8 cellular contexts compared by ENCODE assay signal in genomic region chr16:11254913-11255736, GRCh38. TPM values are rescaled to one million over a fixed set of nuclear protein-coding genes. Genes with fewer than 3 reads are reported as not detected.
DNase-seq lines count a peak whose midpoint lies in the region; ATAC-seq, FAIRE-seq and TF ChIP-seq lines count a peak whose summit lies in the region.

No MANE protein-coding gene starts in this region.

- H3K9ac ChIP-seq in Loucy (ENCODE audit: low read depth, low read length, poor library complexity, severe bottlenecking), result peak overlapping the region; percentile 69
- peak overlapping the region; percentile 23 to 83 (median 46); a peak in 6 of 7 replicates for H3K9ac ChIP-seq in H1 (replicated peaks in 1 of 4; ENCODE audit: extremely low read depth in 1 of 4, low read depth in 3 of 4, low read length in 3 of 4)
- peak overlapping the region; percentile 52 to 93 for H3K9ac ChIP-seq in mucosa of rectum (ENCODE audit: low read depth in 1 of 2, low read length in 2 of 2)

- no peaks in the 10 kb centered on the region for H3F3A ChIP-seq in Loucy (ENCODE audit: low read depth)

- H3K79me1 ChIP-seq in H1 (ENCODE audit: low read depth, low read length), result peaks cover 4% of the 10 kb centered on the region; the same call in 1 of the 2 replicates

- CTCF ChIA-PET in BJ (lab: Yijun Ruan, JAX) (interaction anchor here (0.6 to 13.2 kb wide), 33 partner anchors 9 to 307 kb away, joined by 3 to 209 read pairs (median 6); partner anchors contain the start of gene PRM3), H1 (lab: Charles Lee; ENCODE audit: partially characterized antibody) (interaction anchor here (0.6 to 6.8 kb wide), 43 partner anchors 13 to 348 kb away, joined by 3 to 79 read pairs (median 4); partner anchors contain the start of genes PRM3 and TNP2)

- H3K4me2 ChIP-seq in Loucy (ENCODE audit: low read depth, low read length, poor library complexity, severe bottlenecking) (peak overlapping the region; percentile 83), H1 (ENCODE audit: insufficient read depth in 1 of 2, low read depth in 2 of 2, low read length in 2 of 2) (peak overlapping the region; percentile 82 to 86)

- H3K36me3 ChIP-seq in BJ (ENCODE audit: control insufficient read depth, insufficient read depth, low read length) (peaks cover 3% of the 10 kb centered on the region), Loucy (ENCODE audit: insufficient read depth, low read length) (no peaks in the 10 kb centered on the region), H1 (ENCODE audit: control insufficient read depth in 2 of 4, insufficient read depth in 4 of 4, low read length in 3 of 4) (peaks cover 0 to 8% (median 5%) of the 10 kb centered on the region in 4 experiments; a peak in 5 of 8 replicates), mucosa of rectum (ENCODE audit: control insufficient read depth in 2 of 2, insufficient read depth in 2 of 2, low read length in 2 of 2) (peaks cover 0 to 1% of the 10 kb centered on the region in 2 donors), tibial nerve (no peaks in the 10 kb centered on the region)

- ATAC-seq in GM19324 (IDR thresholded peaks at IDR 0.05; ENCODE audit: low FRiP score, unreplicated experiment), result peak; percentile 4

- no peak overlapping the region for H3K4ac ChIP-seq in H1 (replicated peaks; ENCODE audit: insufficient read length, low read depth, low read length)

- no peak overlapping the region for H2BK20ac ChIP-seq in H1 (ENCODE audit: low read length)

- no peak for TF ChIP-seq CTCF in BJ (IDR thresholded peaks at IDR 0.05; ENCODE audit: insufficient read depth, low read depth, low read length)
- no peak for TF ChIP-seq CTCF in Loucy (conservative IDR thresholded peaks at IDR 0.05; ENCODE audit: low read length)
- TF ChIP-seq CTCF in H1 (IDR thresholded peaks at IDR 0.05; ENCODE audit: control extremely low read depth in 1 of 3, insufficient read depth in 1 of 3, low read depth in 1 of 3, low read length in 3 of 3), result no peak
- TF ChIP-seq CTCF in tibial nerve (IDR thresholded peaks at IDR 0.05), result peak in 2 of 5 experiments; percentile 9 to 13

- H2AFZ ChIP-seq in Loucy (ENCODE audit: low read length) (peak overlapping the region; percentile 27; the same call in 1 of the 2 replicates), H1 (ENCODE audit: low read length) (no peak overlapping the region)

- H3K4me3 ChIP-seq in BJ (ENCODE audit: low read depth, low read length) (peak overlapping the region; percentile 57), Loucy (ENCODE audit: low read length, poor library complexity, severe bottlenecking) (peak overlapping the region; percentile 87), H1 (ENCODE audit: extremely low read depth in 1 of 4, insufficient read depth in 2 of 4, low read depth in 3 of 4, low read length in 4 of 4) (peak overlapping the region; percentile 59 to 97 (median 74)), mucosa of rectum (ENCODE audit: low read length in 2 of 2) (peak overlapping the region; percentile 70 to 82), tibial nerve (peak overlapping the region; percentile 51 to 81 (median 70))

- TF ChIP-seq POLR2A in H1 (IDR thresholded peaks at IDR 0.05; ENCODE audit: control extremely low read depth in 1 of 2, low read depth in 2 of 2, low read length in 2 of 2) (no peak; a peak in 1 of 3 replicates), tibial nerve (IDR thresholded peaks at IDR 0.05) (no peak)

- H2AK5ac ChIP-seq in H1 (ENCODE audit: low read depth, low read length), result no peak overlapping the region

- DNase-seq in BJ (ENCODE audit: low read depth), result no peak
- DNase-seq in activated CD4-positive, alpha-beta T cell treated with anti-CD3 and anti-CD28 coated beads, Interleukin-2, amount 50 U/mL, for 24 hours (ENCODE audit: low read depth in 1 of 2, low spot score in 1 of 2), result peak; percentile 30 to 43
- no peak for DNase-seq in H1 (ENCODE audit: low read depth in 1 of 2, low spot score in 2 of 2)
- no peak for DNase-seq in tibial nerve (ENCODE audit: low spot score in 2 of 2)
- DNase-seq in midbrain (lab: John Stamatoyannopoulos, UW), result no peak

- H2BK15ac ChIP-seq in H1 (ENCODE audit: low read length), result no peak overlapping the region

- no peak for TF ChIP-seq EP300 in H1 (IDR thresholded peaks at IDR 0.05; ENCODE audit: borderline replicate concordance in 1 of 2, low read depth in 2 of 2, low read length in 2 of 2)
- TF ChIP-seq EP300 in tibial nerve (IDR thresholded peaks at IDR 0.05), result no peak

- no peak overlapping the region for H3K27ac ChIP-seq in H1 (ENCODE audit: low read depth, low read length)
- H3K27ac ChIP-seq in mucosa of rectum (ENCODE audit: low read depth in 2 of 2, low read length in 2 of 2), result peak overlapping the region; percentile 98
- H3K27ac ChIP-seq in tibial nerve, result peak overlapping the region; percentile 76 to 97 (median 92)

- peak overlapping the region; percentile 31 for H4K5ac ChIP-seq in H1 (ENCODE audit: insufficient read length, low read depth, low read length)

- FAIRE-seq in H1 (lab: Jason Lieb, UNC), result no peak

- H3K9me3 ChIP-seq in Loucy (ENCODE audit: insufficient read depth, low read depth, low read length) (no peaks in the 10 kb centered on the region), H1 (ENCODE audit: insufficient read depth in 2 of 2, low read depth in 1 of 2, low read length in 1 of 2) (no peaks in the 10 kb centered on the region), mucosa of rectum (ENCODE audit: control insufficient read depth in 2 of 2, low read length in 2 of 2) (no peaks in the 10 kb centered on the region), tibial nerve (no peaks in the 10 kb centered on the region)

- no peak overlapping the region for H3K14ac ChIP-seq in H1 (ENCODE audit: insufficient read length)

- H3K27me3 ChIP-seq in BJ (ENCODE audit: control insufficient read depth, insufficient read depth, low read length) (no peaks in the 10 kb centered on the region), Loucy (ENCODE audit: insufficient read depth, low read length, poor library complexity, severe bottlenecking) (no peaks in the 10 kb centered on the region), H1 (replicated peaks in 1 of 4; ENCODE audit: control insufficient read depth in 3 of 4, extremely low read depth in 1 of 4, insufficient read depth in 3 of 4, low read length in 3 of 4) (no peaks in the 10 kb centered on the region; a peak in 1 of 7 replicates), mucosa of rectum (ENCODE audit: control insufficient read depth in 2 of 2, insufficient read depth in 2 of 2, low read length in 2 of 2) (no peaks in the 10 kb centered on the region), tibial nerve (no peaks in the 10 kb centered on the region)

- POLR2A ChIA-PET in BJ (lab: Charles Lee), result interaction anchor here (0.5 to 0.7 kb wide), 3 partner anchors 291 to 368 kb away, joined by 3 to 5 read pairs (median 5); no protein-coding TSS in a partner anchor
- POLR2A ChIA-PET in H1 (lab: Charles Lee; ENCODE audit: partially characterized antibody), result interaction anchor here (0.7 to 4.6 kb wide), 62 partner anchors 9 to 309 kb away, joined by 3 to 32 read pairs (median 4); partner anchors contain the start of gene TNP2

- no peak overlapping the region for H2BK12ac ChIP-seq in H1 (ENCODE audit: low read depth, low read length)

- H2BK120ac ChIP-seq in H1 (replicated peaks; ENCODE audit: low read depth, low read length), result no peak overlapping the region

- 2% methylated on average over 85 of the region's 105 CpGs; no CpG with 5 or more reads in 1 of the 2 experiments for WGBS in H1 (ENCODE audit: extremely low coverage in 1 of 2, insufficient coverage in 1 of 2, insufficient read length in 1 of 2, insufficient replicate concordance in 2 of 2, low coverage in 1 of 2, low lambda C conversion rate in 2 of 2, missing lambda C conversion rate in 1 of 2), 2 experiments
- 2 to 3% methylated on average over 60 to 76 of the region's 105 CpGs for WGBS in tibial nerve, 2 donors

- H3K4me1 ChIP-seq in Loucy (ENCODE audit: insufficient read depth, low read length, poor library complexity, severe bottlenecking) (peaks cover 21% of the 10 kb centered on the region), H1 (replicated peaks in 1 of 4; ENCODE audit: control insufficient read depth in 3 of 4, insufficient read depth in 4 of 4, low read length in 3 of 4) (peaks cover 0 to 19% (median 8%) of the 10 kb centered on the region in 4 experiments; a peak in 5 of 7 replicates), mucosa of rectum (ENCODE audit: control insufficient read depth in 2 of 2, insufficient read depth in 2 of 2, low read length in 2 of 2) (peaks cover 31 to 35% of the 10 kb centered on the region in 2 donors), tibial nerve (peaks cover 0 to 48% (median 20%) of the 10 kb centered on the region in 4 donors)

- peaks cover 29% of the 10 kb centered on the region for H3K79me2 ChIP-seq in Loucy (ENCODE audit: insufficient read depth, low read length)
- H3K79me2 ChIP-seq in H1 (ENCODE audit: control insufficient read depth in 1 of 2, insufficient read depth in 2 of 2, low read length in 2 of 2), result peaks cover 0 to 28% of the 10 kb centered on the region in 2 experiments; a peak in 2 of 4 replicates

- no peak overlapping the region for H4K91ac ChIP-seq in H1 (replicated peaks; ENCODE audit: insufficient read length, low read length)

- H4K8ac ChIP-seq in H1 (ENCODE audit: extremely low read depth, insufficient read depth, low read length), result peak overlapping the region; percentile 92

- TF ChIP-seq RAD21 in H1 (IDR thresholded peaks at IDR 0.05 in 1 of 2, conservative IDR thresholded peaks at IDR 0.05 in 1 of 2; ENCODE audit: low read depth in 2 of 2, low read length in 2 of 2), result no peak

- H3K18ac ChIP-seq in H1 (ENCODE audit: extremely low read depth, low read length), result peak overlapping the region; percentile 48; the same call in 1 of the 2 replicates

- H4K20me1 ChIP-seq in Loucy (ENCODE audit: insufficient read depth, low read length, poor library complexity, severe bottlenecking) (peaks cover 6% of the 10 kb centered on the region), H1 (replicated peaks in 1 of 2; ENCODE audit: control insufficient read depth in 1 of 2, insufficient read depth in 2 of 2, low read length in 2 of 2) (peaks cover 11 to 22% of the 10 kb centered on the region in 2 experiments)

- peak overlapping the region; percentile 39 for H3K56ac ChIP-seq in H1 (replicated peaks; ENCODE audit: insufficient read length, low read depth, low read length)

- no peak overlapping the region for H3K23ac ChIP-seq in H1 (ENCODE audit: insufficient read length)

- H2BK5ac ChIP-seq in H1 (ENCODE audit: low read depth, low read length), result 0 out of 2 replicates have a peak overlapping the region, but pooled peaks have one; percentile 16

- no peaks in the 10 kb centered on the region for H3K9me2 ChIP-seq in Loucy (replicated peaks; ENCODE audit: low read depth, low read length)

- peaks cover 15% of the 10 kb centered on the region for H3K23me2 ChIP-seq in H1 (ENCODE audit: low read depth, low read length)

RNA-seq across cellular contexts. Expression of gene SOCS1, which starts 0.9 kb away (rescaled TPM):
- polyA plus RNA-seq in BJ (2011; rRNA removed) (1.9 and 2.6 TPM in 2 replicates), H1 (2011; rRNA removed) (21.0 and 46.5 TPM in 2 replicates)
- 3.1 and 3.2 TPM in 2 replicates for polyA minus RNA-seq in BJ (2011; rRNA and poly(A)+ RNA removed)
- 48.9 and 49.8 TPM in 2 replicates for total RNA-seq in H1 (2021; fragmentation: NEBNext Ultra II Directional; extraction: Animal tissue kit (Norgen Biotek cat#: 25700))
- polyA plus RNA-seq in H1 (2011; cell fraction: cytosol; rRNA removed), result 17.0 TPM
- 36.0 TPM for polyA plus RNA-seq in H1 (2011; cell fraction: nucleus; rRNA removed)
- 9.9 to 28.9 TPM (median 25.5 TPM) in 4 replicates for polyA plus RNA-seq in H1 (2012, experiment 1 of 2)
- 20.5 TPM for polyA plus RNA-seq in H1 (2012, experiment 2 of 2)
- polyA plus RNA-seq in H1 (2013, experiment 1 of 2), result 83.3 TPM
- polyA plus RNA-seq in H1 (2013, experiment 2 of 2), result 90.5 TPM
- 1.7 and 4.1 TPM in 2 replicates for polyA minus RNA-seq in H1 (2011; rRNA and poly(A)+ RNA removed)
- polyA minus RNA-seq in H1 (2011; cell fraction: cytosol; rRNA and poly(A)+ RNA removed), result 22.5 TPM
- polyA minus RNA-seq in H1 (2011; cell fraction: nucleus; rRNA and poly(A)+ RNA removed), result 60.0 TPM
- 10 to 100 TPM in 2 of 4 donors, 1 to 10 TPM in 2; 7.4 to 29.6 (median 14.7) TPM for total RNA-seq in tibial nerve

RNA-seq across cellular contexts. Expression of gene TNP2, which starts 14.0 kb away (rescaled TPM):
- polyA plus RNA-seq in BJ (2011; rRNA removed) (not detected in 2 replicates), H1 (2011; rRNA removed) (not detected in 2 replicates)
- polyA minus RNA-seq in BJ (2011; rRNA and poly(A)+ RNA removed), result not detected in 2 replicates
- not detected in 2 replicates for total RNA-seq in H1 (2021; fragmentation: NEBNext Ultra II Directional; extraction: Animal tissue kit (Norgen Biotek cat#: 25700))
- polyA plus RNA-seq in H1 (2011; cell fraction: cytosol; rRNA removed), result not detected
- not detected for polyA plus RNA-seq in H1 (2011; cell fraction: nucleus; rRNA removed)
- not detected in 4 replicates for polyA plus RNA-seq in H1 (2012, experiment 1 of 2)
- not detected for polyA plus RNA-seq in H1 (2012, experiment 2 of 2)
- not detected for polyA plus RNA-seq in H1 (2013, experiment 1 of 2)
- not detected for polyA plus RNA-seq in H1 (2013, experiment 2 of 2)
- not detected in 2 replicates for polyA minus RNA-seq in H1 (2011; rRNA and poly(A)+ RNA removed)
- polyA minus RNA-seq in H1 (2011; cell fraction: cytosol; rRNA and poly(A)+ RNA removed), result not detected
- not detected for polyA minus RNA-seq in H1 (2011; cell fraction: nucleus; rRNA and poly(A)+ RNA removed)
- not detected for total RNA-seq in tibial nerve

RNA-seq across cellular contexts. Expression of gene PRM3, which starts 18.3 kb away (rescaled TPM):
- polyA plus RNA-seq in BJ (2011; rRNA removed), result not detected in 2 replicates
- polyA minus RNA-seq in BJ (2011; rRNA and poly(A)+ RNA removed), result not detected in 2 replicates
- not detected in 2 replicates for total RNA-seq in H1 (2021; fragmentation: NEBNext Ultra II Directional; extraction: Animal tissue kit (Norgen Biotek cat#: 25700))
- not detected in 2 replicates for polyA plus RNA-seq in H1 (2011; rRNA removed)
- not detected for polyA plus RNA-seq in H1 (2011; cell fraction: cytosol; rRNA removed)
- not detected for polyA plus RNA-seq in H1 (2011; cell fraction: nucleus; rRNA removed)
- not detected in 4 replicates for polyA plus RNA-seq in H1 (2012, experiment 1 of 2)
- not detected for polyA plus RNA-seq in H1 (2012, experiment 2 of 2)
- not detected for polyA plus RNA-seq in H1 (2013, experiment 1 of 2)
- not detected for polyA plus RNA-seq in H1 (2013, experiment 2 of 2)
- not detected in 2 replicates for polyA minus RNA-seq in H1 (2011; rRNA and poly(A)+ RNA removed)
- not detected for polyA minus RNA-seq in H1 (2011; cell fraction: cytosol; rRNA and poly(A)+ RNA removed)
- not detected for polyA minus RNA-seq in H1 (2011; cell fraction: nucleus; rRNA and poly(A)+ RNA removed)
- total RNA-seq in tibial nerve, result not detected

RNA-seq across cellular contexts. Expression of gene PRM2, which starts 21.2 kb away (rescaled TPM):
- not detected in 2 replicates for polyA plus RNA-seq in BJ (2011; rRNA removed)
- not detected in 2 replicates for polyA minus RNA-seq in BJ (2011; rRNA and poly(A)+ RNA removed)
- total RNA-seq in H1 (2021; fragmentation: NEBNext Ultra II Directional; extraction: Animal tissue kit (Norgen Biotek cat#: 25700)), result not detected in 2 replicates
- polyA plus RNA-seq in H1 (2011; rRNA removed), result not detected in 2 replicates
- polyA plus RNA-seq in H1 (2011; cell fraction: cytosol; rRNA removed), result not detected
- polyA plus RNA-seq in H1 (2011; cell fraction: nucleus; rRNA removed), result not detected
- polyA plus RNA-seq in H1 (2012, experiment 1 of 2), result not detected in 4 replicates
- polyA plus RNA-seq in H1 (2012, experiment 2 of 2), result not detected
- not detected for polyA plus RNA-seq in H1 (2013, experiment 1 of 2)
- polyA plus RNA-seq in H1 (2013, experiment 2 of 2), result not detected
- not detected in 2 replicates for polyA minus RNA-seq in H1 (2011; rRNA and poly(A)+ RNA removed)
- polyA minus RNA-seq in H1 (2011; cell fraction: cytosol; rRNA and poly(A)+ RNA removed), result not detected
- not detected for polyA minus RNA-seq in H1 (2011; cell fraction: nucleus; rRNA and poly(A)+ RNA removed)
- not detected for total RNA-seq in tibial nerve

RNA-seq across cellular contexts. Expression of gene PRM1, which starts 26.0 kb away (rescaled TPM):
- not detected in 2 replicates for polyA plus RNA-seq in BJ (2011; rRNA removed)
- polyA minus RNA-seq in BJ (2011; rRNA and poly(A)+ RNA removed), result not detected in 2 replicates
- total RNA-seq in H1 (2021; fragmentation: NEBNext Ultra II Directional; extraction: Animal tissue kit (Norgen Biotek cat#: 25700)), result 0.82 and 0.92 TPM in 2 replicates
- 0.54 TPM in 1 of 2 replicates, not detected in the other for polyA plus RNA-seq in H1 (2011; rRNA removed)
- polyA plus RNA-seq in H1 (2011; cell fraction: cytosol; rRNA removed), result 0.65 TPM
- 0.47 TPM for polyA plus RNA-seq in H1 (2011; cell fraction: nucleus; rRNA removed)
- 0.60 to 1.1 TPM in 2 of 4 replicates, not detected in the others for polyA plus RNA-seq in H1 (2012, experiment 1 of 2)
- polyA plus RNA-seq in H1 (2012, experiment 2 of 2), result not detected
- polyA plus RNA-seq in H1 (2013, experiment 1 of 2), result 1.3 TPM
- 0.68 TPM for polyA plus RNA-seq in H1 (2013, experiment 2 of 2)
- not detected in 2 replicates for polyA minus RNA-seq in H1 (2011; rRNA and poly(A)+ RNA removed)
- not detected for polyA minus RNA-seq in H1 (2011; cell fraction: cytosol; rRNA and poly(A)+ RNA removed)
- not detected for polyA minus RNA-seq in H1 (2011; cell fraction: nucleus; rRNA and poly(A)+ RNA removed)
- total RNA-seq in tibial nerve, result not detected

Comparison
In these comparisons a context has a peak if more than half of its experiments do, and no peak if none do; other contexts are left out.
1. DNase-seq: peak in activated CD4-positive, alpha-beta T cell treated with anti-CD3 and anti-CD28 coated beads, Interleukin-2, amount 50 U/mL, for 24 hours (2 of 2); none in BJ (single experiment), H1 (0 of 2), tibial nerve (0 of 2) and midbrain (single experiment).
2. Peak in every context shown above with its lines, with median percentiles within 50 percentile points of each other: H3K4me3 ChIP-seq and H3K9ac ChIP-seq.